In the genomic region with DNA sequence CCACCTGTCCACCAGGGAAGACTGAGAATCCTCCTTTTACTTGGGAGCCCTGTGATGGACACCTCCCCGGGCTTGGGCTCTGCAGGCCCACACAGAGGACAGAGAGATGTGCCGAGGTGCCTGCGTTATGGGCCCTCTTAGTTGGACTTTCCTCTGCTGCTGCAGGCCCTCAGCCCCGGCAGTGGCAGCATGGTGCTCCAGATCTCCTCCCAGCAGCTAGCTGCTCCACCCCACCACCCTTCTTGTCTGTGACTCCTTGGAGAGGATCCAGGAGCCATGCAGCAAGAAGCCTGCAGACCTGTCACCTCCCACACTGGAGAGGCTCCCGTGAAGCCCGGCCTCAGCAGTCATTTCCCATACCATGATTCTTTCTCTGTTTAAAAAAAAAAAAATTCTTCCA, we compare ENCODE assay signal across 20 cellular contexts. TPM values are rescaled to one million over a fixed set of nuclear protein-coding genes. Genes with fewer than 3 reads are reported as not detected.
DNase-seq lines count a peak whose midpoint lies in the region; ATAC-seq and TF ChIP-seq lines count a peak whose summit lies in the region.
"Had no signal": no experiment of that assay in that cellular context is flagged by ENCODE, and none has a peak within 500 bp of the region (broad histone marks: within the 10 kb centered on the region; RNA-seq: fewer than 3 reads in every experiment).

No MANE protein-coding gene starts in this region.

- peaks cover 56% of the 10 kb centered on the region for H3K36me3 Mint-ChIP-seq in brain
- peaks cover 8% of the 10 kb centered on the region for H3K36me3 Mint-ChIP-seq in stimulated activated effector memory CD8-positive, alpha-beta T cell treated with anti-CD3 and anti-CD28 coated beads, Interleukin-12 subunit alpha, Interleukin-12 subunit beta, amount 100 ng/mL, for 72 hours

- H3K9me3 Mint-ChIP-seq in brain: no peaks in the 10 kb centered on the region
- no peaks in the 10 kb centered on the region for H3K9me3 Mint-ChIP-seq in stimulated activated effector memory CD8-positive, alpha-beta T cell treated with anti-CD3 and anti-CD28 coated beads, Interleukin-12 subunit alpha, Interleukin-12 subunit beta, amount 100 ng/mL, for 72 hours
- H3K9me3 Mint-ChIP-seq: CD4-positive, alpha-beta T cell; IgD-negative memory B cell had no signal

- peak overlapping the region in 3 of 5 experiments; percentile 64 to 94 (median 76) for H3K27ac Mint-ChIP-seq in brain
- H3K27ac Mint-ChIP-seq in stimulated activated effector memory CD8-positive, alpha-beta T cell treated with anti-CD3 and anti-CD28 coated beads, Interleukin-12 subunit alpha, Interleukin-12 subunit beta, amount 100 ng/mL, for 72 hours: no peak overlapping the region
- H3K27ac Mint-ChIP-seq: CD4-positive, alpha-beta T cell; IgD-negative memory B cell had no signal

- peak; percentile 31 for DNase-seq in HT-29 (ENCODE audit: low spot score)
- DNase-seq in effector CD8-positive, alpha-beta T cell (lab: John Stamatoyannopoulos, UW): no peak
- DNase-seq in stimulated activated effector memory CD8-positive, alpha-beta T cell treated with anti-CD3 and anti-CD28 coated beads, Interleukin-12 subunit alpha, Interleukin-12 subunit beta, amount 100 ng/mL, for 72 hours (ENCODE audit: low spot score in 2 of 2): no peak
- DNase-seq: CD4-positive, alpha-beta T cell; COR-L47; DMS79; H7; NCI-H1105; NCI-H2029 treated with DMSO at 0.1 percent for 48 hours; NCI-H2171 treated with DMSO at 0.1 percent for 48 hours; NCI-H524 treated with DMSO at 0.1 percent for 48 hours; NCI-H82 had no signal

- H3K4me1 Mint-ChIP-seq in brain: peaks cover 26% of the 10 kb centered on the region
- H3K4me1 Mint-ChIP-seq in stimulated activated effector memory CD8-positive, alpha-beta T cell treated with anti-CD3 and anti-CD28 coated beads, Interleukin-12 subunit alpha, Interleukin-12 subunit beta, amount 100 ng/mL, for 72 hours: peaks cover 5% of the 10 kb centered on the region

- no peak for ATAC-seq in GM21737 (IDR thresholded peaks at IDR 0.05; ENCODE audit: unreplicated experiment)
- no peak for ATAC-seq in stimulated activated effector memory CD8-positive, alpha-beta T cell treated with anti-CD3 and anti-CD28 coated beads, Interleukin-12 subunit alpha, Interleukin-12 subunit beta, amount 100 ng/mL, for 72 hours
- ATAC-seq: Right ventricle myocardium inferior had no signal

- no peaks in the 10 kb centered on the region for H3K27me3 ChIP-seq in layer of hippocampus (ENCODE audit: control insufficient read depth, insufficient read depth, low read length)
- H3K27me3 ChIP-seq: BLaER1 had no signal

- no peak overlapping the region for H3K4me3 Mint-ChIP-seq in brain
- H3K4me3 Mint-ChIP-seq in stimulated activated effector memory CD8-positive, alpha-beta T cell treated with anti-CD3 and anti-CD28 coated beads, Interleukin-12 subunit alpha, Interleukin-12 subunit beta, amount 100 ng/mL, for 72 hours: no peak overlapping the region
- H3K4me3 Mint-ChIP-seq: CD4-positive, alpha-beta T cell; IgD-negative memory B cell had no signal

- no peaks in the 10 kb centered on the region for H3K27me3 Mint-ChIP-seq in brain
- H3K27me3 Mint-ChIP-seq: CD4-positive, alpha-beta T cell; IgD-negative memory B cell had no signal

- no peak for TF ChIP-seq CTCF in brain (conservative IDR thresholded peaks at IDR 0.05)

- peak overlapping the region; percentile 49 for H3K27ac ChIP-seq in layer of hippocampus (ENCODE audit: low read depth, low read length)
- peak overlapping the region; percentile 70 for H3K27ac ChIP-seq in temporal lobe (ENCODE audit: low read depth, low read length)
- H3K27ac ChIP-seq: BLaER1 had no signal

RNA-seq across cellular contexts. Expression of gene PHGDH, which starts 27.4 kb away (rescaled TPM):
- total RNA-seq in HT-29 (2014; rRNA removed; shearing (Covaris generic)): 59.1 and 60.3 TPM in 2 replicates
- polyA plus RNA-seq in brain (ENCODE audit: insufficient read depth, low read depth, low replicate concordance): 363 TPM
- total RNA-seq in temporal lobe: 25.3 TPM

RNA-seq across cellular contexts. Expression of gene HMGCS2, which starts 29.6 kb away (rescaled TPM):
- total RNA-seq in HT-29 (2014; rRNA removed; shearing (Covaris generic)): 4.1 and 10.2 TPM in 2 replicates
- polyA plus RNA-seq in brain (ENCODE audit: insufficient read depth, low read depth, low replicate concordance): not detected
- total RNA-seq in temporal lobe: not detected
- total RNA-seq: CD4-positive, alpha-beta T cell; H7; SK-MEL-5 had no signal
- polyA plus RNA-seq: IgD-negative memory B cell had no signal
